22 cellular contexts compared by ENCODE assay signal in genomic region chr2:205461169-205461568, GRCh38.
DNase-seq lines count a peak whose midpoint lies in the region; ATAC-seq and TF ChIP-seq lines count a peak whose summit lies in the region.
"Had no signal": no experiment of that assay in that cellular context is flagged by ENCODE, and none has a peak within 500 bp of the region (broad histone marks: within the 10 kb centered on the region; RNA-seq: fewer than 3 reads in every experiment).

No MANE protein-coding gene starts in this region.

- peak; percentile 57 for ATAC-seq in activated naive CD8-positive, alpha-beta T cell treated with anti-CD3 and anti-CD28 coated beads, Interleukin-2, amount 50 U/mL, for 24 hours
- ATAC-seq in HG03175 (IDR thresholded peaks at IDR 0.05; ENCODE audit: unreplicated experiment) (peak; percentile 23), HG03097 (IDR thresholded peaks at IDR 0.05; ENCODE audit: low FRiP score, unreplicated experiment) (no peak)
- ATAC-seq: right lobe of liver, SK-N-SH treated with all-trans-retinoic acid at 6 μM for 48 hours had no signal

- no peak overlapping the region for H3K4me3 Mint-ChIP-seq in activated naive CD8-positive, alpha-beta T cell treated with anti-CD3 and anti-CD28 coated beads, Interleukin-2, amount 50 U/mL, for 24 hours
- no peak overlapping the region for H3K4me3 Mint-ChIP-seq in activated naive CD8-positive, alpha-beta T cell treated with anti-CD3 and anti-CD28 coated beads for 36 hours
- H3K4me3 Mint-ChIP-seq: B cell, memory B cell, neural progenitor cell had no signal

- no peak overlapping the region for H3K4me3 ChIP-seq in coronary artery
- H3K4me3 ChIP-seq: neural progenitor cell, right lobe of liver, upper lobe of left lung had no signal

- TF ChIP-seq CTCF in coronary artery (IDR thresholded peaks at IDR 0.05) = no peak

- no peaks in the 10 kb centered on the region for H3K9me3 Mint-ChIP-seq in activated naive CD8-positive, alpha-beta T cell treated with anti-CD3 and anti-CD28 coated beads, Interleukin-2, amount 50 U/mL, for 24 hours
- H3K9me3 Mint-ChIP-seq in activated naive CD8-positive, alpha-beta T cell treated with anti-CD3 and anti-CD28 coated beads for 36 hours = no peaks in the 10 kb centered on the region
- H3K9me3 Mint-ChIP-seq: memory B cell, neural progenitor cell had no signal

- peaks cover 6% of the 10 kb centered on the region for H3K27me3 Mint-ChIP-seq in activated naive CD8-positive, alpha-beta T cell treated with anti-CD3 and anti-CD28 coated beads, Interleukin-2, amount 50 U/mL, for 24 hours
- peaks cover 4% of the 10 kb centered on the region for H3K27me3 Mint-ChIP-seq in activated naive CD8-positive, alpha-beta T cell treated with anti-CD3 and anti-CD28 coated beads for 36 hours

- no peaks in the 10 kb centered on the region for H3K36me3 Mint-ChIP-seq in activated naive CD8-positive, alpha-beta T cell treated with anti-CD3 and anti-CD28 coated beads, Interleukin-2, amount 50 U/mL, for 24 hours (ENCODE audit: low read depth)
- H3K36me3 Mint-ChIP-seq in activated naive CD8-positive, alpha-beta T cell treated with anti-CD3 and anti-CD28 coated beads for 36 hours = peaks cover 1% of the 10 kb centered on the region
- H3K36me3 Mint-ChIP-seq: memory B cell, neural progenitor cell had no signal

- H3K4me1 Mint-ChIP-seq in activated naive CD8-positive, alpha-beta T cell treated with anti-CD3 and anti-CD28 coated beads, Interleukin-2, amount 50 U/mL, for 24 hours = peaks cover 11% of the 10 kb centered on the region
- H3K4me1 Mint-ChIP-seq in activated naive CD8-positive, alpha-beta T cell treated with anti-CD3 and anti-CD28 coated beads for 36 hours = no peaks in the 10 kb centered on the region
- H3K4me1 Mint-ChIP-seq: B cell, memory B cell had no signal

- no peak overlapping the region for H3K27ac Mint-ChIP-seq in activated naive CD8-positive, alpha-beta T cell treated with anti-CD3 and anti-CD28 coated beads, Interleukin-2, amount 50 U/mL, for 24 hours
- no peak overlapping the region for H3K27ac Mint-ChIP-seq in activated naive CD8-positive, alpha-beta T cell treated with anti-CD3 and anti-CD28 coated beads for 36 hours
- H3K27ac Mint-ChIP-seq: B cell, memory B cell, neural progenitor cell had no signal

- H3K27ac ChIP-seq in coronary artery = no peak overlapping the region
- H3K27ac ChIP-seq: brain microvascular endothelial cell, neural progenitor cell, right lobe of liver, upper lobe of left lung had no signal

- DNase-seq in activated naive CD8-positive, alpha-beta T cell treated with anti-CD3 and anti-CD28 coated beads, Interleukin-2, amount 50 U/mL, for 24 hours = no peak
- no peak for DNase-seq in activated naive CD8-positive, alpha-beta T cell treated with anti-CD3 and anti-CD28 coated beads for 36 hours
- peak; percentile 51 for DNase-seq in astrocyte of the hippocampus (ENCODE audit: low read depth, low spot score)
- no peak for DNase-seq in NCI-H446 (lab: John Stamatoyannopoulos, UW)
- DNase-seq in coronary artery (ENCODE audit: low spot score) = no peak
- DNase-seq in NCI-H524 treated with DMSO at 0.1 percent for 48 hours (lab: John Stamatoyannopoulos, UW) = no peak
- DNase-seq: brain microvascular endothelial cell; effector CD8-positive, alpha-beta T cell; erythroblast; GDM1; NCI-H1048; NCI-H1930; NCI-H774; OCI-M1; right lobe of liver; upper lobe of left lung had no signal
